In genomic region chr9:129458663-129459549, GRCh38 we compare ENCODE assay signal across 1 cellular context.
TF ChIP-seq lines count a peak whose summit lies in the region.

No MANE protein-coding gene starts in this region.

TF ChIP-seq in HepG2, 621 proteins besides CTCF, POLR2A, EP300 and RAD21 (continued from another document and continues in another):
- 0 out of 2 replicates have a peak, but pooled peaks have one; percentile 13 for TF ChIP-seq AHDC1 (CRISPR knock-in tag; IDR thresholded peaks at IDR 0.05; ENCODE audit: borderline replicate concordance)
- peak; percentile 26; the same call in 1 of the 2 replicates for TF ChIP-seq YEATS4 (CRISPR knock-in tag; IDR thresholded peaks at IDR 0.05; ENCODE audit: borderline replicate concordance)
- 0 out of 2 replicates have a peak, but pooled peaks have one; percentile 27 for TF ChIP-seq ZNF576 (CRISPR knock-in tag; IDR thresholded peaks at IDR 0.05)
- no peak for TF ChIP-seq SP140L (CRISPR knock-in tag; IDR thresholded peaks at IDR 0.05; ENCODE audit: borderline replicate concordance)
- peak; percentile 67; the same call in 1 of the 2 replicates for TF ChIP-seq ZFP91 (CRISPR knock-in tag; IDR thresholded peaks at IDR 0.05; ENCODE audit: borderline replicate concordance)
- TF ChIP-seq MZF1 (CRISPR knock-in tag; IDR thresholded peaks at IDR 0.05; ENCODE audit: borderline replicate concordance), result peak; percentile 36; the same call in 1 of the 2 replicates
- TF ChIP-seq NRL (CRISPR knock-in tag; IDR thresholded peaks at IDR 0.05; ENCODE audit: borderline replicate concordance), result 0 out of 2 replicates have a peak, but pooled peaks have one; percentile 48
- no peak for TF ChIP-seq HIVEP1 (CRISPR knock-in tag; IDR thresholded peaks at IDR 0.05)
- peak; percentile 62 for TF ChIP-seq HNF4A (CRISPR knock-in tag; IDR thresholded peaks at IDR 0.05)
- TF ChIP-seq POGZ (CRISPR knock-in tag; IDR thresholded peaks at IDR 0.05), result 0 out of 2 replicates have a peak, but pooled peaks have one; percentile 14
- TF ChIP-seq NR2F6 (IDR thresholded peaks at IDR 0.05), result peak; percentile 23; the same call in 1 of the 2 replicates
- TF ChIP-seq NR2F6 (CRISPR knock-in tag; IDR thresholded peaks at IDR 0.05), result no peak
- no peak for TF ChIP-seq HMGXB4 (CRISPR knock-in tag; IDR thresholded peaks at IDR 0.05; ENCODE audit: borderline replicate concordance in 1 of 2, low read depth in 1 of 2)
- peak; percentile 64; the same call in 1 of the 2 replicates for TF ChIP-seq ZFX (CRISPR knock-in tag; IDR thresholded peaks at IDR 0.05; ENCODE audit: low read depth)
- 0 out of 2 replicates have a peak, but pooled peaks have one; percentile 24 for TF ChIP-seq ZNF335 (CRISPR knock-in tag; IDR thresholded peaks at IDR 0.05)
- peak; percentile 65 for TF ChIP-seq HNF4G (IDR thresholded peaks at IDR 0.05; ENCODE audit: borderline replicate concordance, low read depth, low read length)
- TF ChIP-seq HNF4G (CRISPR knock-in tag; IDR thresholded peaks at IDR 0.05; ENCODE audit: borderline replicate concordance, low read depth), result no peak
- TF ChIP-seq DR1 (CRISPR knock-in tag; IDR thresholded peaks at IDR 0.05), result 0 out of 2 replicates have a peak, but pooled peaks have one; percentile 25
- TF ChIP-seq ZNF350 (CRISPR knock-in tag; IDR thresholded peaks at IDR 0.05; ENCODE audit: borderline replicate concordance, low read depth), result peak; percentile 10; the same call in 1 of the 2 replicates
- TF ChIP-seq HNRNPL (IDR thresholded peaks at IDR 0.05; ENCODE audit: low read depth, low read length), result peak; percentile 88
- TF ChIP-seq SMC3 (IDR thresholded peaks at IDR 0.05; ENCODE audit: low read length), result no peak
- no peak for TF ChIP-seq ZNF547 (CRISPR knock-in tag; IDR thresholded peaks at IDR 0.05)
- TF ChIP-seq POLR2G (IDR thresholded peaks at IDR 0.05; ENCODE audit: low read depth, low read length), result peak; percentile 45; the same call in 1 of the 2 replicates
- no peak for TF ChIP-seq ZFP36L1 (CRISPR knock-in tag; IDR thresholded peaks at IDR 0.05)
- TF ChIP-seq THAP7 (CRISPR knock-in tag; IDR thresholded peaks at IDR 0.05), result no peak
- no peak for TF ChIP-seq ZFP37 (CRISPR knock-in tag; IDR thresholded peaks at IDR 0.05; ENCODE audit: borderline replicate concordance)
- peak; percentile 21; the same call in 1 of the 2 replicates for TF ChIP-seq PHF20 (CRISPR knock-in tag; IDR thresholded peaks at IDR 0.05)
- TF ChIP-seq ZNF280B (CRISPR knock-in tag; IDR thresholded peaks at IDR 0.05; ENCODE audit: borderline replicate concordance), result peak; percentile 7; the same call in 1 of the 2 replicates
- TF ChIP-seq ZNF124 (CRISPR knock-in tag; IDR thresholded peaks at IDR 0.05), result no peak
- TF ChIP-seq ZNF850 (CRISPR knock-in tag; conservative IDR thresholded peaks at IDR 0.05), result 0 out of 2 replicates have a peak, but pooled peaks have one; percentile 46
- no peak for TF ChIP-seq ZFP41 (CRISPR knock-in tag; IDR thresholded peaks at IDR 0.05; ENCODE audit: borderline replicate concordance)
- peak; percentile 60; the same call in 1 of the 2 replicates for TF ChIP-seq ZNF414 (CRISPR knock-in tag; IDR thresholded peaks at IDR 0.05)
- TF ChIP-seq ZBTB4 (CRISPR knock-in tag; IDR thresholded peaks at IDR 0.05; ENCODE audit: borderline replicate concordance), result no peak
- TF ChIP-seq ARNTL (CRISPR knock-in tag; IDR thresholded peaks at IDR 0.05), result 0 out of 2 replicates have a peak, but pooled peaks have one; percentile 28
- no peak for TF ChIP-seq ZNF549 (CRISPR knock-in tag; IDR thresholded peaks at IDR 0.05)
- peak; percentile 51 for TF ChIP-seq UBTF (CRISPR knock-in tag; IDR thresholded peaks at IDR 0.05)
- no peak for TF ChIP-seq ZNF768 (CRISPR knock-in tag; IDR thresholded peaks at IDR 0.05)
- 0 out of 2 replicates have a peak, but pooled peaks have one; percentile 0 for TF ChIP-seq BORCS8-MEF2B (CRISPR knock-in tag; IDR thresholded peaks at IDR 0.05)
- TF ChIP-seq NCOR1 (IDR thresholded peaks at IDR 0.05; ENCODE audit: borderline replicate concordance, low read length), result peak; percentile 31; the same call in 1 of the 2 replicates
- 0 out of 2 replicates have a peak, but pooled peaks have one; percentile 14 for TF ChIP-seq TBX2 (CRISPR knock-in tag; IDR thresholded peaks at IDR 0.05; ENCODE audit: borderline replicate concordance)
- TF ChIP-seq SAFB2 (CRISPR knock-in tag; IDR thresholded peaks at IDR 0.05; ENCODE audit: borderline replicate concordance, low read depth), result peak; percentile 19; the same call in 1 of the 2 replicates
- TF ChIP-seq ZNF839 (CRISPR knock-in tag; IDR thresholded peaks at IDR 0.05; ENCODE audit: borderline replicate concordance), result 0 out of 2 replicates have a peak, but pooled peaks have one; percentile 0
